8 cellular contexts compared by ENCODE assay signal in genomic region chr20:18056174-18057105, GRCh38. TPM values are rescaled to one million over a fixed set of nuclear protein-coding genes. Genes with fewer than 3 reads are reported as not detected.
DNase-seq lines count a peak whose midpoint lies in the region; ATAC-seq and TF ChIP-seq lines count a peak whose summit lies in the region.

No MANE protein-coding gene starts in this region.

- 2% methylated on average over 70 to 104 of the region's 104 CpGs for WGBS in esophagus, 2 donors
- 1% methylated on average over 64 to 104 of the region's 104 CpGs for WGBS in ovary, 3 donors

- no peaks in the 10 kb centered on the region for H3K9me3 ChIP-seq in esophagus (ENCODE audit: control insufficient read depth in 2 of 2, insufficient read depth in 1 of 2, low read depth in 1 of 2, low read length in 1 of 2)
- H3K9me3 ChIP-seq in ovary: no peaks in the 10 kb centered on the region

- ATAC-seq in GM19463 (IDR thresholded peaks at IDR 0.05; ENCODE audit: unreplicated experiment) (no peak), HG02678 (IDR thresholded peaks at IDR 0.05; ENCODE audit: unreplicated experiment) (no peak), HG03457 (IDR thresholded peaks at IDR 0.05; ENCODE audit: unreplicated experiment) (no peak)

- H3K27ac ChIP-seq in esophagus (ENCODE audit: low read depth in 2 of 2, low read length in 1 of 2): peak overlapping the region; percentile 89 to 91
- no peak overlapping the region for H3K27ac ChIP-seq in ovary

- intact Hi-C loops in ovary (cut with DNase I): no loop called here

- peak; percentile 10 for DNase-seq in activated T-cell treated with anti-CD3 and anti-CD28 coated beads for 48 hours (ENCODE audit: low read depth)
- no peak for DNase-seq in activated T-cell treated with anti-CD3 and anti-CD28 coated beads for 4 hours
- peak; percentile 27 for DNase-seq in RKO (ENCODE audit: low spot score)
- no peak for DNase-seq in ovary

- no peak for TF ChIP-seq POLR2A in ovary (IDR thresholded peaks at IDR 0.05)

- no peak for TF ChIP-seq CTCF in ovary (IDR thresholded peaks at IDR 0.05)

- TF ChIP-seq EP300 in ovary (IDR thresholded peaks at IDR 0.05): no peak

- peak overlapping the region; percentile 71 to 78 for H3K4me3 ChIP-seq in esophagus (ENCODE audit: low read depth in 1 of 2, low read length in 2 of 2)
- H3K4me3 ChIP-seq in ovary: peak overlapping the region; percentile 18

- peaks cover 0 to 2% of the 10 kb centered on the region in 2 donors for H3K36me3 ChIP-seq in esophagus (ENCODE audit: control insufficient read depth in 2 of 2, insufficient read depth in 2 of 2, low read length in 1 of 2)
- H3K36me3 ChIP-seq in ovary: no peaks in the 10 kb centered on the region

- H3K4me1 ChIP-seq in esophagus (ENCODE audit: control insufficient read depth in 2 of 2, insufficient read depth in 2 of 2, low read length in 1 of 2): peaks cover 0 to 4% of the 10 kb centered on the region in 2 donors
- H3K4me1 ChIP-seq in ovary (ENCODE audit: insufficient read depth): peaks cover 8% of the 10 kb centered on the region

- peaks cover 0 to 2% of the 10 kb centered on the region in 2 donors for H3K27me3 ChIP-seq in esophagus (ENCODE audit: control insufficient read depth in 1 of 2, insufficient read depth in 2 of 2, low read length in 2 of 2)
- no peaks in the 10 kb centered on the region for H3K27me3 ChIP-seq in ovary

RNA-seq across cellular contexts. Expression of gene OVOL2, which starts 1.3 kb away (rescaled TPM):
- 1 to 10 TPM; 4.0 to 7.3 TPM for polyA plus RNA-seq in esophagus
- total RNA-seq in ovary: 10 to 100 TPM in 1 of 7 donors, 1 to 10 TPM in 1, under 1 TPM in 3, not detected in 2; 0.15 to 11.4 (median 0.72) TPM
- not detected for polyA plus RNA-seq in ovary

Comparison
In these comparisons a context has a peak if more than half of its experiments do, and no peak if none do; other contexts are left out.
1. DNase-seq: peak in activated T-cell treated with anti-CD3 and anti-CD28 coated beads for 48 hours (single experiment) and RKO (single experiment); none in activated T-cell treated with anti-CD3 and anti-CD28 coated beads for 4 hours (single experiment) and ovary (0 of 5).
2. H3K27ac ChIP-seq: peak in esophagus (2 of 2); none in ovary (0 of 2).
3. RNA of gene OVOL2, which starts 1.3 kb away (polyA plus RNA-seq): 4.0 to 7.3 TPM in esophagus; not detected in ovary; every median in the first group is over 4 times any median in the second.